Comparison of ENCODE assay signal across 14 cellular contexts in the genomic region with DNA sequence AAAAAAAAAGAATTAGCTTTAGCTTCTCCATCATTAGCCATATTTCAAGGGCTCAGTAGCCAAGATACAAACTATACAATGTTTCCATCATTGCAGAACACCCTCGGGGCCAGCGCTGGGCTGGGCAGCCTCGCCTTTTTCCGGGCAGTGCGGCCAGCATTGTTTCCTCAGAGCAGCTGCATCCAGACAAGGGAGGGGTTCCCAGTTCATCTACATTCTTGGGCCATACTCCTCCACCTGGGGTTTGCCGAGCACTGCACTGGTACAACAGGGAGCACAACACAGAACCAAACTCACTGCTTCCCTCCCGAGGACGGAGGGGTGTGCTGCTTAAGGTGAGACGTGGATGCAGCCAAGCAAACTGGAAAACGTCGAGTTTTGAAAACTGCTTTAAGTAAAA. TPM values are rescaled to one million over a fixed set of nuclear protein-coding genes. Genes with fewer than 3 reads are reported as not detected.
DNase-seq lines count a peak whose midpoint lies in the region; ATAC-seq, FAIRE-seq and TF ChIP-seq lines count a peak whose summit lies in the region.
"Had no signal": no experiment of that assay in that cellular context is flagged by ENCODE, and none has a peak within 500 bp of the region (broad histone marks: within the 10 kb centered on the region; RNA-seq: fewer than 3 reads in every experiment).

No MANE protein-coding gene starts in this region.

- intact Hi-C loops in sciatic nerve (cut with DNase I), result no loop called here

- H3K4me2 ChIP-seq in MM.1S (ENCODE audit: low read depth, low read length), result peak overlapping the region; percentile 33; the same call in 1 of the 2 replicates

- H3K4me1 ChIP-seq in MM.1S (ENCODE audit: low read length), result peaks cover 41% of the 10 kb centered on the region

- H3K9me2 ChIP-seq in MM.1S (replicated peaks; ENCODE audit: insufficient read depth, low read length), result no peaks in the 10 kb centered on the region

- H4K20me1 ChIP-seq in MM.1S (ENCODE audit: insufficient read depth, low read length), result no peaks in the 10 kb centered on the region

- peak overlapping the region; percentile 60; the same call in 1 of the 2 replicates for H3K27ac ChIP-seq in MM.1S (ENCODE audit: low read length)

- H3K36me3 ChIP-seq in MM.1S (replicated peaks; ENCODE audit: insufficient read depth, low read length), result peaks cover 5% of the 10 kb centered on the region; the same call in 1 of the 2 replicates
- peaks cover 1% of the 10 kb centered on the region for H3K36me3 ChIP-seq in bronchial epithelial cell (ENCODE audit: control insufficient read depth, insufficient read depth, low read length)

- H3K9ac ChIP-seq in MM.1S (ENCODE audit: low read length), result no peak overlapping the region

- peak; percentile 59 for ATAC-seq in sciatic nerve
- ATAC-seq in GM18517 (IDR thresholded peaks at IDR 0.05; ENCODE audit: unreplicated experiment), result no peak
- ATAC-seq in HG02678 (IDR thresholded peaks at IDR 0.05; ENCODE audit: unreplicated experiment), result no peak
- ATAC-seq: activated T-cell treated with anti-CD3 and anti-CD28 coated beads, Interleukin-2, amount 50 U/mL, for 4 hours; T-helper 17 cell had no signal

- peaks cover 18% of the 10 kb centered on the region for H3F3A ChIP-seq in MM.1S (ENCODE audit: insufficient read depth, low read length)

- H3K79me2 ChIP-seq in MM.1S (ENCODE audit: low read length), result no peaks in the 10 kb centered on the region

- FAIRE-seq in bronchial epithelial cell (lab: Jason Lieb, UNC), result no peak

- H3K27me3 ChIP-seq in MM.1S (replicated peaks; ENCODE audit: insufficient read depth, low read length) (no peaks in the 10 kb centered on the region), bronchial epithelial cell (ENCODE audit: control insufficient read depth, insufficient read depth, low read length) (no peaks in the 10 kb centered on the region)
- H3K27me3 ChIP-seq: esophagus muscularis mucosa had no signal

- no peak overlapping the region for H2AFZ ChIP-seq in MM.1S (ENCODE audit: low read length)

- TF ChIP-seq CTCF in MM.1S (IDR thresholded peaks at IDR 0.05; ENCODE audit: low read length), result no peak
- TF ChIP-seq CTCF in bronchial epithelial cell (IDR thresholded peaks at IDR 0.05; ENCODE audit: insufficient read depth, low read length, severe bottlenecking), result peak; percentile 19

- H3K9me3 ChIP-seq in MM.1S (replicated peaks; ENCODE audit: insufficient read depth, low read length), result no peaks in the 10 kb centered on the region
- H3K9me3 ChIP-seq: esophagus muscularis mucosa had no signal

- DNase-seq in MM.1S (no peak), bronchial epithelial cell (ENCODE audit: low read depth) (peak; percentile 62), iPS-NIHi11 (ENCODE audit: low spot score) (peak; percentile 46), sciatic nerve (ENCODE audit: low spot score) (no peak), NCI-H1694 (lab: John Stamatoyannopoulos, UW) (no peak), NCI-H345 treated with DMSO at 0.1 percent for 48 hours (lab: John Stamatoyannopoulos, UW; ENCODE audit: unreplicated experiment) (no peak)
- DNase-seq: activated CD4-positive, alpha-beta T cell treated with anti-CD3 and anti-CD28 coated beads for 48 hours; activated T-cell treated with anti-CD3 and anti-CD28 coated beads, Interleukin-2, amount 50 U/mL, for 4 hours; DND-41; NCI-H1092; T-helper 17 cell had no signal

- H3K4me3 ChIP-seq in MM.1S (ENCODE audit: low read length), result no peak overlapping the region
- H3K4me3 ChIP-seq in bronchial epithelial cell (ENCODE audit: low read depth, low read length), result no peak overlapping the region
- H3K4me3 ChIP-seq: esophagus muscularis mucosa had no signal

RNA-seq across cellular contexts. Expression of a gene that starts 2.4 kb away (rescaled TPM):
- total RNA-seq in bronchial epithelial cell (under 0.01 and 0.26 TPM in 2 replicates), sciatic nerve (1.5 TPM)

RNA-seq across cellular contexts. Expression of a gene that starts 28.7 kb away (rescaled TPM):
- total RNA-seq in bronchial epithelial cell (19.5 and 19.7 TPM in 2 replicates), sciatic nerve (39.7 TPM)

Comparison
In these comparisons a context has a peak if more than half of its experiments do, and no peak if none do; other contexts are left out.
1. DNase-seq: peak in bronchial epithelial cell (single experiment) and iPS-NIHi11 (single experiment); none in MM.1S (single experiment), sciatic nerve (single experiment), NCI-H1694 (single experiment) and NCI-H345 treated with DMSO at 0.1 percent for 48 hours (single experiment).